ENCODE assay signal across 8 cellular contexts in the genomic region with DNA sequence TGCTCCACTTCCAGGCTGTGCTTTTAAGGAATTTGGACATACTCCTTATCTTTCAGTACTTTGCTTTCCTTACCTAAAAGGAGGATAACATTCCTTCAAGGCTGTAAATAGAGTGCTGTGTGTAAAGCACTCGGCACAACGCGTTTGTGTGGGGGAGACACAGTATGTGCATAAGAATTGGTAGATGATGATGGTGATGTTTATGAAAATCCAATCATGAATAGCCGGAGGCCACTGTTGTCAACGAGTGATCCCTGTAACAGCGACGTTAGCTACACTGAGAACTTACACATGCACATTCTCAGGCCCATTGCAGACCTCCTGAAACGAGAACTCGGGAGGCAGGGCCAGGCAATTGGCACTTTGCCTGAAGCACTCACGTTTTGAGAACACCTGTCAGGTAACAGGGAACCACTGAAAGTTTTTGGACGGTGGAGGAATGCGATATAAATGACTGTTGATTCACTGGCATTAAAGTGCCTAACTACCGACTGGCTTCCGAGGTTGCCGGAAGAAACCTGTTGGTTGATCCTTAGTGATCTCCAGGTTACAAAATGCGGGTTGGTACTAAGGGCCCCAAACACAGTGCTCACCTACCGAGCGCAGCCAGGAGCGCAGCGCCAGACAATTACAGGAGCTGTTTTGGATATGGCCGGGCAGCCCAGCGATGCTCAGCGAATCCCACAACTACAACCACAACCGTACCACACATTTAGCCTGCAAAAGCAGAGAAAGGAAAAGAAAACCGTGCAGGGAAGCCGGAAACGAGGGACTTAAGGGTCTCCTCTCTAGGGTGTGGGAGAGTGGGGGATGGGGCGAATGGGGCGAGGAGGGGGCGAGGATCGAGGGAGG. TPM values are rescaled to one million over a fixed set of nuclear protein-coding genes. Genes with fewer than 3 reads are reported as not detected.
DNase-seq lines count a peak whose midpoint lies in the region; ATAC-seq and TF ChIP-seq lines count a peak whose summit lies in the region.

No MANE protein-coding gene starts in this region.

- no peak overlapping the region for H3K4me3 Mint-ChIP-seq in endodermal cell

- H3K9ac ChIP-seq in endodermal cell (ENCODE audit: extremely low read depth, low read length, poor library complexity, severe bottlenecking): peak overlapping the region; percentile 53
- peak overlapping the region; percentile 78 for H3K9ac ChIP-seq in mucosa of stomach (ENCODE audit: low read length)

- no peak for TF ChIP-seq POLR2A in Peyer's patch (IDR thresholded peaks at IDR 0.05)

- WGBS in endodermal cell (ENCODE audit: insufficient coverage in 1 of 2, insufficient read length in 1 of 2), 2 experiments: 21 to 41% methylated on average over 15 to 30 of the region's 31 CpGs

- H3K4me3 ChIP-seq in Peyer's patch (peak overlapping the region; percentile 57 to 84 (median 72)), endodermal cell (ENCODE audit: low read length) (peak overlapping the region; percentile 76), mucosa of stomach (ENCODE audit: low read length) (peak overlapping the region; percentile 15)

- H3K36me3 Mint-ChIP-seq in endodermal cell (ENCODE audit: low read depth): peaks cover 5% of the 10 kb centered on the region

- peaks cover 15% of the 10 kb centered on the region for H3K4me1 Mint-ChIP-seq in endodermal cell

- peaks cover 12% of the 10 kb centered on the region for H3K27me3 Mint-ChIP-seq in endodermal cell (ENCODE audit: insufficient read depth)

- no peak for ATAC-seq in HG03439 (IDR thresholded peaks at IDR 0.05; ENCODE audit: unreplicated experiment)

- H3K27ac ChIP-seq in Peyer's patch (peak overlapping the region; percentile 73 to 85 (median 80)), endodermal cell (ENCODE audit: low read depth, low read length) (peak overlapping the region; percentile 74)

- TF ChIP-seq CTCF in Peyer's patch (IDR thresholded peaks at IDR 0.05): no peak
- no peak for TF ChIP-seq CTCF in endodermal cell (conservative IDR thresholded peaks at IDR 0.05)

- DNase-seq in NCI-H2107 treated with DMSO at 0.1 percent for 48 hours (lab: John Stamatoyannopoulos, UW; ENCODE audit: unreplicated experiment): peak; percentile 16
- DNase-seq in NCI-H2107 (lab: John Stamatoyannopoulos, UW): no peak
- peak in 1 of 3 donors; percentile 49 for DNase-seq in Peyer's patch
- no peak for DNase-seq in endodermal cell
- DNase-seq in DMS114 treated with DMSO at 0.1 percent for 48 hours (lab: John Stamatoyannopoulos, UW; ENCODE audit: unreplicated experiment): no peak
- DNase-seq in GOT3 (lab: John Stamatoyannopoulos, UW): no peak

- H3K27ac Mint-ChIP-seq in endodermal cell: peak overlapping the region; percentile 89

- H3K27me3 ChIP-seq in Peyer's patch (no peaks in the 10 kb centered on the region), endodermal cell (ENCODE audit: control insufficient read depth, insufficient read depth, low read length, poor library complexity, severe bottlenecking) (no peaks in the 10 kb centered on the region), mucosa of stomach (ENCODE audit: control insufficient read depth, insufficient read depth, low read length) (no peaks in the 10 kb centered on the region)

- no peaks in the 10 kb centered on the region for H3K9me3 ChIP-seq in Peyer's patch
- H3K9me3 ChIP-seq in endodermal cell (ENCODE audit: control insufficient read depth, low read length): peaks cover 11% of the 10 kb centered on the region
- no peaks in the 10 kb centered on the region for H3K9me3 ChIP-seq in mucosa of stomach (ENCODE audit: control insufficient read depth, low read length)

- H3K36me3 ChIP-seq in Peyer's patch (no peaks in the 10 kb centered on the region), endodermal cell (ENCODE audit: control insufficient read depth, insufficient read depth, low read length) (peaks cover 4% of the 10 kb centered on the region), mucosa of stomach (ENCODE audit: control insufficient read depth, insufficient read depth, low read length) (no peaks in the 10 kb centered on the region)

- peaks cover 0 to 7% (median 1%) of the 10 kb centered on the region in 4 donors for H3K4me1 ChIP-seq in Peyer's patch
- peaks cover 7% of the 10 kb centered on the region for H3K4me1 ChIP-seq in endodermal cell (ENCODE audit: control insufficient read depth, insufficient read depth, low read length)
- peaks cover 24% of the 10 kb centered on the region for H3K4me1 ChIP-seq in mucosa of stomach (ENCODE audit: control insufficient read depth, insufficient read depth, low read length)

- no peaks in the 10 kb centered on the region for H3K9me3 Mint-ChIP-seq in endodermal cell

RNA-seq across cellular contexts. Expression of a gene that starts 1.0 kb away (rescaled TPM):
- 10 to 100 TPM; 14.2 to 65.2 (median 29.1) TPM for total RNA-seq in Peyer's patch
- 100 to 1,000 TPM; 130 to 142 TPM for total RNA-seq in endodermal cell
- 156 TPM for polyA plus RNA-seq in endodermal cell (2013, experiment 1 of 2)
- 139 TPM for polyA plus RNA-seq in endodermal cell (2013, experiment 2 of 2)

Comparison
In these comparisons a context has a peak if more than half of its experiments do, and no peak if none do; other contexts are left out.
1. H3K4me3 ChIP-seq: peak in every context shown above with its lines; median percentile 76 in endodermal cell; 72 in Peyer's patch; 15 in mucosa of stomach.